ENCODE assay signal across 23 cellular contexts in genomic region chr5:31707294-31707693, GRCh38.
"Had no signal": no experiment of that assay in that cellular context is flagged by ENCODE, and none has a peak within 500 bp of the region (broad histone marks: within the 10 kb centered on the region; RNA-seq: fewer than 3 reads in every experiment).

No MANE protein-coding gene starts in this region.

- H3K4me3 ChIP-seq: adrenal gland, ascending aorta, left lung, lung, smooth muscle cell, transverse colon had no signal

- DNase-seq: activated CD4-positive, alpha-beta T cell treated with anti-CD3 and anti-CD28 coated beads for 36 hours; activated CD4-positive, alpha-beta T cell treated with anti-CD3 and anti-CD28 coated beads, Interleukin-2, amount 50 U/mL, for 4 hours; activated CD8-positive, alpha-beta memory T cell treated with anti-CD3 and anti-CD28 coated beads for 24 hours; activated CD8-positive, alpha-beta memory T cell treated with anti-CD3 and anti-CD28 coated beads, Interleukin-2, amount 50 U/mL, for 48 hours; activated naive CD4-positive, alpha-beta T cell; activated T-cell treated with anti-CD3 and anti-CD28 coated beads, Interleukin-2, amount 50 U/mL, for 4 hours; adrenal gland; brain microvascular endothelial cell; central memory CD4-positive, alpha-beta T cell; effector memory CD4-positive, alpha-beta T cell; immature natural killer cell; left lung; natural killer cell; stimulated activated CD4-positive, alpha-beta T cell treated with anti-CD3 and anti-CD28 coated beads, Interleukin-15, amount 100 ng/mL, for 24 hours; T-helper 17 cell; transverse colon had no signal

- ATAC-seq: activated CD4-positive, alpha-beta T cell treated with anti-CD3 and anti-CD28 coated beads for 36 hours; activated T-cell treated with anti-CD3 and anti-CD28 coated beads, Interleukin-2, amount 50 U/mL, for 4 hours; left lung; natural killer cell; sciatic nerve; stimulated activated memory B cell treated with anti-CD40 and anti-IgM and Interleukin-4, amounts not matched to agents 10 μg/mL and 1 μg/mL and 100 μg/mL, for 72 hours; T-helper 17 cell had no signal

- H3K4me2 ChIP-seq: smooth muscle cell had no signal

- H3K27me3 ChIP-seq: adrenal gland, ascending aorta, brain microvascular endothelial cell, left lung, transverse colon had no signal

- H3K9me3 ChIP-seq: adrenal gland, ascending aorta, left lung, transverse colon had no signal

- FAIRE-seq: endothelial cell of umbilical vein, urothelium cell line had no signal

- H3K36me3 ChIP-seq: adrenal gland, ascending aorta, brain microvascular endothelial cell, left lung, transverse colon had no signal

- H3K27ac ChIP-seq: adrenal gland, ascending aorta, brain microvascular endothelial cell, left lung, transverse colon had no signal

- H3K4me1 ChIP-seq: adrenal gland, ascending aorta, left lung, transverse colon had no signal
